ENCODE assay signal across 32 cellular contexts in the genomic region with DNA sequence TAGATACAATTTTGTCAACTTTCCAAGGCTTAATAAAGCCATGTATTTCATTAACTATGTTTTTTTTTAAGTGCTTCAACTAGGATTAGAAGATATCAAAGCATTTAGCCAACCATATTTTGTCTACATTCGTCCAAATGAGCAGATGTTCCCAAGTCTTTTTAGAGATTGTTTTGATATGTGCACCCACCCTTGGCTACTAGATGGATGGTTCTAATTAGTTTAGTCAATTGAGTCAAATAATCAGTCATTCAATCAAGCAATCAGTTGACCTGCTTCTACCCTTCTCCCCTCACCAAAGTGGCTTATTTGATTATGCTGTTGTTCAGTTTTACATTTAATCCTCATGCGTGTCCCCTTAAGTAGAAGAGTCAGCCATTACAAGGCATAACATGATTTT.
"Had no signal": no experiment of that assay in that cellular context is flagged by ENCODE, and none has a peak within 500 bp of the region (broad histone marks: within the 10 kb centered on the region; RNA-seq: fewer than 3 reads in every experiment).

No MANE protein-coding gene starts in this region.

- H3K36me3 ChIP-seq: adrenal gland, esophagus squamous epithelium, gastroesophageal sphincter, heart right ventricle, WERI-Rb-1 had no signal

- H3K4me3 Mint-ChIP-seq: activated B cell treated with CpG ODN at 0.5 μM for 24 hours; activated CD8-positive, alpha-beta T cell treated with anti-CD3 and anti-CD28 coated beads for 36 hours; activated naive CD8-positive, alpha-beta T cell; activated T-cell treated with anti-CD3 and anti-CD28 coated beads, Interleukin-2, amount 50 U/mL, for 4 hours; activated T-helper 17 cell treated with anti-CD3 and anti-CD28 coated beads, Interleukin-2, amount 50 U/mL, for 72 hours; effector memory CD8-positive, alpha-beta T cell; T-helper 2 cell treated with Interferon-gamma antibody and Interleukin-4, amounts not matched to agents 5 μg/mL and 100 μg/mL, for 36 hours had no signal

- H3K27me3 Mint-ChIP-seq: activated B cell treated with CpG ODN at 0.5 μM for 24 hours had no signal

- DNase-seq: activated B cell treated with CpG ODN at 0.5 μM for 24 hours; activated CD4-positive, alpha-beta T cell treated with anti-CD3 and anti-CD28 coated beads for 48 hours; activated CD4-positive, alpha-beta T cell treated with anti-CD3 and anti-CD28 coated beads, Interleukin-2, amount 50 U/mL, for 1 hour; activated CD4-positive, alpha-beta T cell treated with anti-CD3 and anti-CD28 coated beads, Interleukin-2, amount 50 U/mL, for 48 hours; activated CD8-positive, alpha-beta memory T cell treated with anti-CD3 and anti-CD28 coated beads for 24 hours; activated CD8-positive, alpha-beta T cell treated with anti-CD3 and anti-CD28 coated beads for 36 hours; activated effector memory CD4-positive, alpha-beta T cell treated with Interleukin-2 at 50 U/mL for 16 hours; activated gamma-delta T cell treated with Interleukin-2 at 50 U/mL for 16 hours; activated naive CD4-positive, alpha-beta T cell treated with anti-CD3 and anti-CD28 coated beads, Interleukin-2, amount 50 U/mL, for 16 hours; activated naive CD4-positive, alpha-beta T cell treated with Interleukin-2 at 50 U/mL for 16 hours; activated T-cell treated with anti-CD3 and anti-CD28 coated beads, Interleukin-2, amount 50 U/mL, for 4 hours; adrenal gland; amygdala; aorta; body of pancreas; caudate nucleus; cortex of kidney; dermis blood vessel endothelial cell; effector CD4-positive, alpha-beta T cell; effector memory CD8-positive, alpha-beta T cell; esophagus squamous epithelium; foreskin melanocyte; heart right ventricle; T1000; WERI-Rb-1 had no signal

- H3K9me3 ChIP-seq: adrenal gland, body of pancreas, esophagus squamous epithelium, gastroesophageal sphincter, heart right ventricle had no signal

- H3K27me3 ChIP-seq: adrenal gland, body of pancreas, esophagus squamous epithelium, gastroesophageal sphincter, heart right ventricle, hepatocyte had no signal

- H3K9me3 Mint-ChIP-seq: activated B cell treated with CpG ODN at 0.5 μM for 24 hours; activated CD8-positive, alpha-beta T cell treated with anti-CD3 and anti-CD28 coated beads for 36 hours; activated T-cell treated with anti-CD3 and anti-CD28 coated beads, Interleukin-2, amount 50 U/mL, for 4 hours; T-helper 2 cell treated with Interferon-gamma antibody and Interleukin-4, amounts not matched to agents 5 μg/mL and 100 μg/mL, for 36 hours had no signal

- H3K4me1 Mint-ChIP-seq: activated B cell treated with CpG ODN at 0.5 μM for 24 hours; activated T-helper 17 cell treated with anti-CD3 and anti-CD28 coated beads, Interleukin-2, amount 50 U/mL, for 72 hours had no signal

- H3K27ac Mint-ChIP-seq: activated B cell treated with CpG ODN at 0.5 μM for 24 hours; activated CD8-positive, alpha-beta T cell treated with anti-CD3 and anti-CD28 coated beads for 36 hours; activated naive CD8-positive, alpha-beta T cell; activated T-helper 17 cell treated with anti-CD3 and anti-CD28 coated beads, Interleukin-2, amount 50 U/mL, for 72 hours; effector memory CD8-positive, alpha-beta T cell; T-helper 2 cell treated with Interferon-gamma antibody and Interleukin-4, amounts not matched to agents 5 μg/mL and 100 μg/mL, for 36 hours had no signal

- H3K36me3 Mint-ChIP-seq: activated naive CD8-positive, alpha-beta T cell had no signal

- H3K27ac ChIP-seq: adrenal gland, body of pancreas, esophagus squamous epithelium, gastroesophageal sphincter, heart right ventricle, hepatocyte, WERI-Rb-1 had no signal

- H3K4me1 ChIP-seq: adrenal gland, body of pancreas, esophagus squamous epithelium had no signal

- H3K4me3 ChIP-seq: adrenal gland, body of pancreas, esophagus squamous epithelium, gastroesophageal sphincter, heart right ventricle, hepatocyte had no signal

- FAIRE-seq: colon had no signal

- ATAC-seq: activated CD4-positive, CD25-positive, alpha-beta regulatory T cell treated with anti-CD3 and anti-CD28 coated beads, Interleukin-2, amount 50 U/mL, for 24 hours; activated CD8-positive, alpha-beta T cell treated with anti-CD3 and anti-CD28 coated beads for 36 hours; activated T-cell treated with anti-CD3 and anti-CD28 coated beads, Interleukin-2, amount 50 U/mL, for 4 hours; activated T-helper 17 cell treated with anti-CD3 and anti-CD28 coated beads, Interleukin-2, amount 50 U/mL, for 72 hours; body of pancreas; effector memory CD8-positive, alpha-beta T cell; gastroesophageal sphincter; heart right ventricle had no signal
